12 cellular contexts compared by ENCODE assay signal in the genomic region with DNA sequence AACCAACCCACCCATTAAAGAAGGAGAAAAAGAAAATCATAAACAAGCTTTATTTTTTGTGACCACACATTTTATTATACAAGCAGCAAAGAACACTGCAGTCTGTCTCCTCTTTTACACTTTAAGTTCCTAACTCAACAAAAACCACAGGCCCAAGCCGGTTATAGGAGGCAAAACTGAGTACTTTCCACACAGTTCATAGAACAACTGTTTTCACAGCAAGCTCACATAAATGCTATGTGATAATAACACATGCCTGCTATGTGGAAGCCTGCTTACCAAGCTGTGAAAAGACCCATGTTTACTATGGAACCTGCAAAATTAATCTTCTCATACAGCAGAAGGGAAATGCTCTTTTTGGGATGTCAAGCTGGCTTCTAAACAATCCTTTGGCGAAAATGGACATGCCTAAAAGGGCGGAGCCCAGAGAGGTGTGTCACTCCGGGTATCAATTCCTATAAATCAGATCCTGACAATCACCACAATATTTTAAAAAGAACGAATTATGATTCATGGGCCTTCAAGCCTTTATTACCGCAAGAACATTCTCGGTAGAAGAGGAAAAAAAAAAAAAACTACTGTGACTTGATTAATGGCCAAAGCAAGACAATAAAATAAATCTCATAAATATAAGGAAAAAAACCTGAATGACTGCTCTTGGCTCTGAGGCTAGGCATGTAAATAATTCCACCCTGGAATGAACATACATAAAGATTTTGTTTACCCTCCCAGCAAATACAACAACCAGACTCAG. TPM values are rescaled to one million over a fixed set of nuclear protein-coding genes. Genes with fewer than 3 reads are reported as not detected.
DNase-seq lines count a peak whose midpoint lies in the region; ATAC-seq and TF ChIP-seq lines count a peak whose summit lies in the region.
"Had no signal": no experiment of that assay in that cellular context is flagged by ENCODE, and none has a peak within 500 bp of the region (broad histone marks: within the 10 kb centered on the region; RNA-seq: fewer than 3 reads in every experiment).

No MANE protein-coding gene starts in this region.

- peak overlapping the region; percentile 83 for H3K4me3 Mint-ChIP-seq in activated CD4-positive, alpha-beta T cell treated with anti-CD3 and anti-CD28 coated beads for 36 hours

- H3K4me3 ChIP-seq in SK-N-MC (peak overlapping the region; percentile 99), fibroblast of mammary gland (ENCODE audit: control insufficient read depth, low read depth, low read length) (peak overlapping the region; percentile 87), spleen (peak overlapping the region in 5 of 8 donors; percentile 90 to 98 (median 94))
- H3K4me3 ChIP-seq: lung had no signal

- TF ChIP-seq POLR2A in spleen (IDR thresholded peaks at IDR 0.05), result no peak

- CTCF ChIA-PET in activated CD4-positive, alpha-beta T cell treated with anti-CD3 and anti-CD28 coated beads for 36 hours (lab: Charles Lee), result interaction anchor here (0.5 to 3.4 kb wide), 10 partner anchors 26 to 600 kb away, joined by 3 to 16 read pairs (median 3); no protein-coding TSS in a partner anchor

- 46 to 68% (median 48%) methylated on average over 7 of the region's 7 CpGs for WGBS in spleen, 5 donors

- intact Hi-C loops in activated CD4-positive, alpha-beta T cell treated with anti-CD3 and anti-CD28 coated beads for 36 hours (cut with DNase I, micrococcal nuclease), result no loop called here
- intact Hi-C loops in spleen (cut with DNase I; ENCODE audit: low total_unique reads), result no loop called here

- DNase-seq in activated CD4-positive, alpha-beta T cell treated with anti-CD3 and anti-CD28 coated beads for 36 hours, result no peak
- DNase-seq in activated CD4-positive, alpha-beta T cell treated with anti-CD3 and anti-CD28 coated beads, Interleukin-2, amount 50 U/mL, for 4 hours, result no peak
- DNase-seq in SK-N-MC (ENCODE audit: low read depth, low spot score) (no peak), fibroblast of mammary gland (ENCODE audit: low read depth) (no peak), spleen (no peak), NCI-H345 (lab: John Stamatoyannopoulos, UW) (no peak), islet precursor cell (no peak)
- DNase-seq: cerebellar nuclear complex, NCI-H1694 treated with DMSO at 0.1 percent for 48 hours, T-helper 9 cell had no signal

- TF ChIP-seq CTCF in fibroblast of mammary gland (conservative IDR thresholded peaks at IDR 0.05; ENCODE audit: control insufficient read depth, insufficient read depth, low read depth, low read length) (no peak), spleen (IDR thresholded peaks at IDR 0.05 in 8 of 11, conservative IDR thresholded peaks at IDR 0.05 in 3 of 11) (no peak)

- peaks cover 21% of the 10 kb centered on the region for H3K36me3 Mint-ChIP-seq in activated CD4-positive, alpha-beta T cell treated with anti-CD3 and anti-CD28 coated beads for 36 hours (ENCODE audit: low read depth)

- peaks cover 0 to 35% (median 0%) of the 10 kb centered on the region in 7 donors for H3K27me3 ChIP-seq in spleen (replicated peaks in 1 of 7)

- POLR2A ChIA-PET in activated CD4-positive, alpha-beta T cell treated with anti-CD3 and anti-CD28 coated beads for 36 hours (lab: Charles Lee), result interaction anchor here (0.6 to 1.0 kb wide), 3 partner anchors 8 to 62 kb away, joined by 3 to 10 read pairs (median 3); no protein-coding TSS in a partner anchor

- peaks cover 2% of the 10 kb centered on the region for H3K27me3 Mint-ChIP-seq in activated CD4-positive, alpha-beta T cell treated with anti-CD3 and anti-CD28 coated beads for 36 hours

- peak overlapping the region; percentile 80 for H3K27ac Mint-ChIP-seq in activated CD4-positive, alpha-beta T cell treated with anti-CD3 and anti-CD28 coated beads for 36 hours

- no peaks in the 10 kb centered on the region for H3K36me3 ChIP-seq in SK-N-MC (ENCODE audit: insufficient read depth, low read length)
- H3K36me3 ChIP-seq in spleen, result no peaks in the 10 kb centered on the region

- H3K9ac ChIP-seq in SK-N-MC (ENCODE audit: insufficient read length), result peak overlapping the region; percentile 48

- H3K4me1 ChIP-seq in spleen, result peaks cover 3 to 95% (median 40%) of the 10 kb centered on the region in 6 donors

- H3K27ac ChIP-seq in SK-N-MC (peak overlapping the region; percentile 52; the same call in 1 of the 2 replicates), spleen (peak overlapping the region in 7 of 8 donors; percentile 51 to 93 (median 91))

- no peak for ATAC-seq in activated CD4-positive, alpha-beta T cell treated with anti-CD3 and anti-CD28 coated beads for 36 hours
- ATAC-seq in HG02885 (IDR thresholded peaks at IDR 0.05; ENCODE audit: poor library complexity, unreplicated experiment), result no peak

- H3K9me3 Mint-ChIP-seq in activated CD4-positive, alpha-beta T cell treated with anti-CD3 and anti-CD28 coated beads for 36 hours (ENCODE audit: low read depth), result no peaks in the 10 kb centered on the region

- H3K9me3 ChIP-seq in SK-N-MC (ENCODE audit: low read depth, low read length), result no peaks in the 10 kb centered on the region
- no peaks in the 10 kb centered on the region for H3K9me3 ChIP-seq in spleen

- H3K4me1 Mint-ChIP-seq in activated CD4-positive, alpha-beta T cell treated with anti-CD3 and anti-CD28 coated beads for 36 hours, result peaks cover 65% of the 10 kb centered on the region

RNA-seq across cellular contexts. Expression of a gene that starts 2.6 kb away (rescaled TPM):
- 10 to 100 TPM; 12.2 to 14.5 TPM for total RNA-seq in activated CD4-positive, alpha-beta T cell treated with anti-CD3 and anti-CD28 coated beads for 36 hours
- total RNA-seq in spleen, result 10 to 100 TPM in 6 of 7 donors, 1 to 10 TPM in 1; 8.4 to 16.9 (median 14.3) TPM
- polyA plus RNA-seq in spleen, result 1 to 10 TPM; 1.5 to 3.0 (median 2.0) TPM
